In genomic region chr11:13667245-13667644, GRCh38 we compare ENCODE assay signal across 1 cellular context.
TF ChIP-seq lines count a peak whose summit lies in the region.

No MANE protein-coding gene starts in this region.

TF ChIP-seq in K562, 482 proteins besides CTCF, POLR2A, EP300 and RAD21 (continued from another document):
- no peak for TF ChIP-seq ZNF407 (IDR thresholded peaks at IDR 0.05; ENCODE audit: low read depth)
